In genomic region chr17:3722716-3723115, GRCh38 we compare ENCODE assay signal across 1 cellular context.
TF ChIP-seq lines count a peak whose summit lies in the region.

No MANE protein-coding gene starts in this region.

TF ChIP-seq in HCT116, 20 proteins besides CTCF, POLR2A, EP300 and RAD21 (continued from another document):
- TF ChIP-seq SIN3A (IDR thresholded peaks at IDR 0.05; ENCODE audit: low read depth), result no peak
- TF ChIP-seq CEBPB (IDR thresholded peaks at IDR 0.05; ENCODE audit: low read depth), result no peak
- no peak for TF ChIP-seq ZBTB33 (IDR thresholded peaks at IDR 0.05; ENCODE audit: extremely low read depth, insufficient replicate concordance, low read length)
- no peak for TF ChIP-seq EGR1 (IDR thresholded peaks at IDR 0.05; ENCODE audit: low read depth)
- no peak for TF ChIP-seq SRF (IDR thresholded peaks at IDR 0.05; ENCODE audit: low read depth)
- TF ChIP-seq MAX (IDR thresholded peaks at IDR 0.05), result no peak
- no peak for TF ChIP-seq SP1 (IDR thresholded peaks at IDR 0.05; ENCODE audit: low read depth)
